In genomic region chr1:90779573-90779972, GRCh38 we compare ENCODE assay signal across 14 cellular contexts.
DNase-seq lines count a peak whose midpoint lies in the region; ATAC-seq lines count a peak whose summit lies in the region.
"Had no signal": no experiment of that assay in that cellular context is flagged by ENCODE, and none has a peak within 500 bp of the region (broad histone marks: within the 10 kb centered on the region; RNA-seq: fewer than 3 reads in every experiment).

No MANE protein-coding gene starts in this region.

- no peak overlapping the region for H3K4me3 Mint-ChIP-seq in stimulated activated effector memory CD8-positive, alpha-beta T cell treated with anti-CD3 and anti-CD28 coated beads, Interleukin-12 subunit alpha, Interleukin-12 subunit beta, amount 100 ng/mL, for 72 hours
- H3K4me3 Mint-ChIP-seq: CD8-positive, alpha-beta T cell; GM23338; IgD-negative memory B cell had no signal

- no peaks in the 10 kb centered on the region for H3K9me3 Mint-ChIP-seq in stimulated activated effector memory CD8-positive, alpha-beta T cell treated with anti-CD3 and anti-CD28 coated beads, Interleukin-12 subunit alpha, Interleukin-12 subunit beta, amount 100 ng/mL, for 72 hours
- H3K9me3 Mint-ChIP-seq: CD8-positive, alpha-beta T cell; GM23338; IgD-negative memory B cell had no signal

- peak; percentile 16 for DNase-seq in SKM-1 treated with dmso at 0.1 percent for 144 hours (lab: John Stamatoyannopoulos, UW; ENCODE audit: unreplicated experiment)
- DNase-seq in SKM-1 (lab: John Stamatoyannopoulos, UW; ENCODE audit: unreplicated experiment), result no peak
- peak; percentile 13 for DNase-seq in HuH-7 (ENCODE audit: low spot score)
- peak; percentile 51 for DNase-seq in left lobe of liver (ENCODE audit: low spot score)
- DNase-seq in stimulated activated effector memory CD8-positive, alpha-beta T cell treated with anti-CD3 and anti-CD28 coated beads, Interleukin-12 subunit alpha, Interleukin-12 subunit beta, amount 100 ng/mL, for 72 hours (ENCODE audit: low spot score in 2 of 2), result no peak
- DNase-seq in DMS153 treated with DMSO at 0.1 percent for 48 hours (lab: John Stamatoyannopoulos, UW; ENCODE audit: unreplicated experiment), result no peak
- DNase-seq: 8988T; Calu3; CD8-positive, alpha-beta T cell; DMS53; HCEC 1CT had no signal

- ATAC-seq in left lobe of liver, result peak; percentile 74
- ATAC-seq in stimulated activated effector memory CD8-positive, alpha-beta T cell treated with anti-CD3 and anti-CD28 coated beads, Interleukin-12 subunit alpha, Interleukin-12 subunit beta, amount 100 ng/mL, for 72 hours, result peak; percentile 62
- ATAC-seq in HG03520 (IDR thresholded peaks at IDR 0.05; ENCODE audit: unreplicated experiment), result no peak
- ATAC-seq: CD8-positive, alpha-beta T cell; GM23338 had no signal

- peaks cover 7% of the 10 kb centered on the region for H3K4me1 Mint-ChIP-seq in stimulated activated effector memory CD8-positive, alpha-beta T cell treated with anti-CD3 and anti-CD28 coated beads, Interleukin-12 subunit alpha, Interleukin-12 subunit beta, amount 100 ng/mL, for 72 hours
- H3K4me1 Mint-ChIP-seq: IgD-negative memory B cell had no signal

- no peak overlapping the region for H3K27ac Mint-ChIP-seq in stimulated activated effector memory CD8-positive, alpha-beta T cell treated with anti-CD3 and anti-CD28 coated beads, Interleukin-12 subunit alpha, Interleukin-12 subunit beta, amount 100 ng/mL, for 72 hours
- H3K27ac Mint-ChIP-seq: CD8-positive, alpha-beta T cell; GM23338; IgD-negative memory B cell had no signal

- H3K36me3 Mint-ChIP-seq in stimulated activated effector memory CD8-positive, alpha-beta T cell treated with anti-CD3 and anti-CD28 coated beads, Interleukin-12 subunit alpha, Interleukin-12 subunit beta, amount 100 ng/mL, for 72 hours, result no peaks in the 10 kb centered on the region
- H3K36me3 Mint-ChIP-seq: CD8-positive, alpha-beta T cell; IgD-negative memory B cell had no signal

Comparison
In these comparisons a context has a peak if more than half of its experiments do, and no peak if none do; other contexts are left out.
1. DNase-seq: peak in SKM-1 treated with dmso at 0.1 percent for 144 hours (single experiment), HuH-7 (single experiment) and left lobe of liver (single experiment); none in SKM-1 (single experiment), stimulated activated effector memory CD8-positive, alpha-beta T cell treated with anti-CD3 and anti-CD28 coated beads, Interleukin-12 subunit alpha, Interleukin-12 subunit beta, amount 100 ng/mL, for 72 hours (0 of 2) and DMS153 treated with DMSO at 0.1 percent for 48 hours (single experiment).